8 cellular contexts compared by ENCODE assay signal in genomic region chr9:131530930-131531832, GRCh38. TPM values are rescaled to one million over a fixed set of nuclear protein-coding genes. Genes with fewer than 3 reads are reported as not detected.
DNase-seq lines count a peak whose midpoint lies in the region; ATAC-seq and TF ChIP-seq lines count a peak whose summit lies in the region.

Gene UCK1 (minus strand): TSS chr9:131531263. CDS start chr9:131531174, 89 bp downstream.

- peaks cover 10% of the 10 kb centered on the region for H3K4me1 ChIP-seq in colonic mucosa

- H3K36me3 ChIP-seq in colonic mucosa: peaks cover 3% of the 10 kb centered on the region

- H3K27ac ChIP-seq in colonic mucosa (peak within 1 kb of the TSS; percentile 36), layer of hippocampus (ENCODE audit: low read depth, low read length) (peak within 1 kb of the TSS; percentile 80)

- H3K27me3 ChIP-seq in colonic mucosa (no peaks in the 10 kb centered on the region), layer of hippocampus (ENCODE audit: control insufficient read depth, insufficient read depth, low read length) (no peaks in the 10 kb centered on the region)

- H3K4me3 ChIP-seq in AG10803 (ENCODE audit: low read length) (peak within 1 kb of the TSS; percentile 75), colonic mucosa (peak within 1 kb of the TSS; percentile 100)

- DNase-seq in AG10803 (ENCODE audit: low read depth): peak; percentile 77
- peak; percentile 86 for DNase-seq in NCI-H510A treated with DMSO at 0.1 percent for 48 hours (lab: John Stamatoyannopoulos, UW)
- peak; percentile 84 for DNase-seq in activated CD4-positive, alpha-beta T cell treated with anti-CD3 and anti-CD28 coated beads for 48 hours
- peak; percentile 71 for DNase-seq in colonic mucosa
- peak; percentile 42 to 67 (median 50) for DNase-seq in stimulated activated CD4-positive, alpha-beta T cell treated with anti-CD3 and anti-CD28 coated beads, Interleukin-1b, Interleukin-23, amount 100 ng/mL, for 24 hours (ENCODE audit: low read depth in 4 of 4, low spot score in 1 of 4)

- peak within 1 kb of the TSS; percentile 80 to 93 for H3K9ac ChIP-seq in colonic mucosa (ENCODE audit: low read depth in 2 of 2, low read length in 2 of 2)

- H3K9me3 ChIP-seq in colonic mucosa: no peaks in the 10 kb centered on the region

- ATAC-seq in GM19023 (IDR thresholded peaks at IDR 0.05; ENCODE audit: unreplicated experiment): peak; percentile 90
- ATAC-seq in HG03342 (IDR thresholded peaks at IDR 0.05; ENCODE audit: unreplicated experiment): peak; percentile 79

- TF ChIP-seq CTCF in AG10803 (conservative IDR thresholded peaks at IDR 0.05; ENCODE audit: low read length) (no peak), colonic mucosa (IDR thresholded peaks at IDR 0.05) (no peak)

- intact Hi-C loops in colonic mucosa (cut with DNase I): no loop called here

RNA-seq across cellular contexts. Expression of gene UCK1, which starts in this region (rescaled TPM):
- 10 to 100 TPM; 20.2 to 29.3 TPM for total RNA-seq in colonic mucosa

Comparison
In these comparisons a context has a peak if more than half of its experiments do, and no peak if none do; other contexts are left out.
1. Peak in every context shown above with its lines: DNase-seq, ATAC-seq, H3K4me3 ChIP-seq and H3K27ac ChIP-seq.